20 cellular contexts compared by ENCODE assay signal in genomic region chr10:89615824-89616223, GRCh38. TPM values are rescaled to one million over a fixed set of nuclear protein-coding genes. Genes with fewer than 3 reads are reported as not detected.
DNase-seq lines count a peak whose midpoint lies in the region; FAIRE-seq and TF ChIP-seq lines count a peak whose summit lies in the region.
"Had no signal": no experiment of that assay in that cellular context is flagged by ENCODE, and none has a peak within 500 bp of the region (broad histone marks: within the 10 kb centered on the region; RNA-seq: fewer than 3 reads in every experiment).

No MANE protein-coding gene starts in this region.

- H3K27me3 ChIP-seq in tibial nerve: no peaks in the 10 kb centered on the region
- H3K27me3 ChIP-seq: esophagus muscularis mucosa had no signal

- H3K4me1 ChIP-seq in tibial nerve: no peaks in the 10 kb centered on the region

- H3K4me3 ChIP-seq in astrocyte of the cerebellum (ENCODE audit: low read depth, low read length): no peak overlapping the region
- no peak overlapping the region for H3K4me3 ChIP-seq in fibroblast of pulmonary artery (replicated peaks; ENCODE audit: low read depth, low read length)
- H3K4me3 ChIP-seq in tibial nerve: no peak overlapping the region
- H3K4me3 ChIP-seq: esophagus muscularis mucosa, psoas muscle, skin epidermis had no signal

- no peak for TF ChIP-seq POLR2A in tibial nerve (IDR thresholded peaks at IDR 0.05)

- 23 to 24% methylated on average over 1 of the region's 1 CpG for WGBS in tibial nerve, 2 donors

- H3K27ac ChIP-seq in tibial nerve: no peak overlapping the region
- H3K27ac ChIP-seq: esophagus muscularis mucosa, psoas muscle, skin epidermis had no signal

- in situ Hi-C loops in astrocyte of the cerebellum (cut with HindIII; ENCODE audit: low sequenced_read_pairs): no loop called here

- peak; percentile 26 for DNase-seq in AG20443 (ENCODE audit: low spot score)
- DNase-seq in ELR (ENCODE audit: low read depth): peak; percentile 20
- peak; percentile 2 for DNase-seq in astrocyte of the cerebellum (ENCODE audit: low read depth)
- peak; percentile 29 for DNase-seq in fibroblast of pulmonary artery (ENCODE audit: low read depth)
- no peak for DNase-seq in 8988T
- DNase-seq in tibial nerve (ENCODE audit: low spot score in 2 of 2): no peak
- no peak for DNase-seq in frontal cortex (ENCODE audit: low spot score in 2 of 2)
- DNase-seq in occipital lobe (lab: John Stamatoyannopoulos, UW): no peak
- DNase-seq: ACHN; activated CD8-positive, alpha-beta memory T cell treated with anti-CD3 and anti-CD28 coated beads, Interleukin-2, amount 10 ng/mL, durations not matched to agents 7 days and 5 days; head of caudate nucleus; left ventricle myocardium superior; NCI-H524; nephron progenitor cell; psoas muscle; Right ventricle myocardium superior; stimulated activated naive CD4-positive, alpha-beta T cell treated with Interleukin-2 at 50 U/mL for 16 hours had no signal

- peaks cover 0 to 12% (median 0%) of the 10 kb centered on the region in 3 donors for H3K36me3 ChIP-seq in tibial nerve

- no peak for TF ChIP-seq EP300 in tibial nerve (IDR thresholded peaks at IDR 0.05)

- TF ChIP-seq CTCF in astrocyte of the cerebellum (IDR thresholded peaks at IDR 0.05; ENCODE audit: low read depth, low read length, missing control alignments): no peak
- TF ChIP-seq CTCF in fibroblast of pulmonary artery (IDR thresholded peaks at IDR 0.05; ENCODE audit: low read length, missing control alignments): no peak
- TF ChIP-seq CTCF in tibial nerve (IDR thresholded peaks at IDR 0.05): no peak

- peaks cover 0 to 8% (median 0%) of the 10 kb centered on the region in 4 donors for H3K9me3 ChIP-seq in tibial nerve

- FAIRE-seq in frontal cortex (lab: Jason Lieb, UNC): no peak
- FAIRE-seq: bronchial epithelial cell had no signal

RNA-seq across cellular contexts. Expression of gene PANK1, which starts 29.2 kb away (rescaled TPM):
- total RNA-seq in tibial nerve (1 to 10 TPM; 6.3 to 9.6 (median 7.4) TPM), frontal cortex (35.5 TPM), occipital lobe (43.5 TPM)

Comparison
In these comparisons a context has a peak if more than half of its experiments do, and no peak if none do; other contexts are left out.
1. DNase-seq: peak in AG20443 (single experiment), ELR (single experiment), astrocyte of the cerebellum (single experiment) and fibroblast of pulmonary artery (single experiment); none in 8988T (single experiment), tibial nerve (0 of 2), frontal cortex (0 of 2) and occipital lobe (single experiment).